Comparison of ENCODE assay signal across 19 cellular contexts in the genomic region with DNA sequence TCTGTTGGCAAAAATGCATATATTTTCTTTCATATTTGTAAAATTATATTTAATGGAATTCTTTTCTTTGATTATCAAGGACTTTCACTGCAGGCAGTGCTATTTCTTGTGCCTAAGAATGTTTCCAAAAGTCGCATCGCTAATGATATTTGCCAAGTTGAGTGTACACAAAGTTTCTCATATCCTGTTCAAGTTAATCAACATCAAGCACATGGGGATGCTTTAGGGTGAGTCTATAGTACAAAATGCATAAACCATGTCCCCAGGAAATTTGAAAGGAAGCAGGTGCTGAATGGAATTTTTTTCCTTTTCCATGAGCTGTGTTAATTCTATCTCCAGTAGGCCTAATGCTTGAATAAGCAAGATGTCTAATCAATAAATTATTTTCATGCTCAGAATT.
DNase-seq lines count a peak whose midpoint lies in the region; ATAC-seq, FAIRE-seq and TF ChIP-seq lines count a peak whose summit lies in the region.
"Had no signal": no experiment of that assay in that cellular context is flagged by ENCODE, and none has a peak within 500 bp of the region (broad histone marks: within the 10 kb centered on the region; RNA-seq: fewer than 3 reads in every experiment).

No MANE protein-coding gene starts in this region.

- 19% methylated on average over 2 of the region's 2 CpGs for WGBS in HepG2 (ENCODE audit: low lambda C conversion rate)
- 91% methylated on average over 2 of the region's 2 CpGs for WGBS in right lobe of liver (ENCODE audit: insufficient coverage, low coverage, low lambda C conversion rate, missing lambda C conversion rate)
- 98% methylated on average over 2 of the region's 2 CpGs for WGBS in GM12878 (ENCODE audit: insufficient coverage, insufficient replicate concordance, low lambda C conversion rate, missing lambda C conversion rate)

- TF ChIP-seq RAD21 in HepG2 (CRISPR knock-in tag; IDR thresholded peaks at IDR 0.05) (no peak), GM12878 (IDR thresholded peaks at IDR 0.05; ENCODE audit: insufficient read depth, low read depth, low read length) (no peak)

- H4K20me1 ChIP-seq in HepG2 (ENCODE audit: insufficient read depth, low read length): no peaks in the 10 kb centered on the region
- no peaks in the 10 kb centered on the region for H4K20me1 ChIP-seq in GM12878 (ENCODE audit: control insufficient read depth, insufficient read depth)
- no peaks in the 10 kb centered on the region for H4K20me1 ChIP-seq in endothelial cell of umbilical vein (replicated peaks; ENCODE audit: control insufficient read depth, extremely low read depth, insufficient read depth, low read length)
- H4K20me1 ChIP-seq: BLaER1 had no signal

- TF ChIP-seq EP300 in HepG2 (IDR thresholded peaks at IDR 0.05; ENCODE audit: low read depth in 2 of 2, low read length in 2 of 2): peak in 1 of 2 experiments; percentile 80; a peak in 1 of 4 replicates
- no peak for TF ChIP-seq EP300 in HepG2 (CRISPR knock-in tag; IDR thresholded peaks at IDR 0.05; ENCODE audit: borderline replicate concordance)
- no peak for TF ChIP-seq EP300 in GM12878 (IDR thresholded peaks at IDR 0.05; ENCODE audit: borderline replicate concordance in 1 of 2, control insufficient read depth in 1 of 2, low read depth in 2 of 2, low read length in 2 of 2)

- BruUV-seq in HepG2 (replicated peaks; lab: Mats Ljungman, UMichigan): no TSS peak
- no TSS peak for BruUV-seq in GM12878 (replicated peaks; lab: Mats Ljungman, UMichigan)
- no TSS peak for BruUV-seq in endothelial cell of umbilical vein (replicated peaks; lab: Mats Ljungman, UMichigan)

- no peak for TF ChIP-seq POLR2A in HepG2 (IDR thresholded peaks at IDR 0.05; ENCODE audit: insufficient read depth in 1 of 2, low read depth in 2 of 2, low read length in 2 of 2)
- no peak for TF ChIP-seq POLR2A in right lobe of liver (IDR thresholded peaks at IDR 0.05)
- TF ChIP-seq POLR2A in GM12878 (IDR thresholded peaks at IDR 0.05; ENCODE audit: low read depth, low read length): no peak
- TF ChIP-seq POLR2A in endothelial cell of umbilical vein (IDR thresholded peaks at IDR 0.05; ENCODE audit: low read depth, low read length): peak; percentile 19

- CTCF ChIA-PET in HepG2 (lab: Yijun Ruan, JAX; ENCODE audit: low intra/inter-chr PET ratio, low total read pairs): no interaction called here
- CTCF ChIA-PET in GM12878 (lab: Yijun Ruan, JAX): no interaction called here
- CTCF ChIA-PET in endothelial cell of umbilical vein (lab: Charles Lee): interaction anchor here (1.0 to 1.3 kb wide), 2 partner anchors 45 to 248 kb away, joined by 3 read pairs; no protein-coding TSS in a partner anchor

- H3K79me2 ChIP-seq in HepG2 (ENCODE audit: insufficient read depth, low read length) (no peaks in the 10 kb centered on the region), GM12878 (ENCODE audit: control insufficient read depth, insufficient read depth, low read length) (no peaks in the 10 kb centered on the region), endothelial cell of umbilical vein (ENCODE audit: control insufficient read depth, insufficient read depth, low read length) (peaks cover 4% of the 10 kb centered on the region)

- H3K27ac ChIP-seq in HepG2 (ENCODE audit: extremely low read length, insufficient read depth, low read length) (peak overlapping the region; percentile 35), right lobe of liver (no peak overlapping the region), GM12878 (ENCODE audit: control insufficient read depth, insufficient read depth) (no peak overlapping the region), endothelial cell of umbilical vein (ENCODE audit: insufficient read depth, low read depth, low read length) (peak overlapping the region; percentile 96)
- H3K27ac ChIP-seq: BLaER1, GM23248 had no signal

- H3K4me1 ChIP-seq in HepG2 (ENCODE audit: insufficient read depth, low read length) (peaks cover 59% of the 10 kb centered on the region), right lobe of liver (no peaks in the 10 kb centered on the region), GM12878 (ENCODE audit: control insufficient read depth, insufficient read depth, low read length) (no peaks in the 10 kb centered on the region), endothelial cell of umbilical vein (ENCODE audit: control insufficient read depth, extremely low read depth, insufficient read depth, low read length) (peaks cover 98% of the 10 kb centered on the region)
- H3K4me1 ChIP-seq: BLaER1 had no signal

- POLR2A ChIA-PET in HepG2 (lab: Yijun Ruan, JAX) (no interaction called here), GM12878 (lab: Charles Lee) (no interaction called here), endothelial cell of umbilical vein (lab: Charles Lee) (interaction anchor here (0.6 kb wide), 2 partner anchors 113 to 247 kb away, joined by 3 to 7 read pairs; no protein-coding TSS in a partner anchor)

- no peaks in the 10 kb centered on the region for H3K9me1 ChIP-seq in endothelial cell of umbilical vein (replicated peaks; ENCODE audit: control insufficient read depth, extremely low read depth, insufficient read depth, low read length)

- peaks cover 0 to 6% of the 10 kb centered on the region in 2 experiments; a peak in 1 of 5 replicates for H3K36me3 ChIP-seq in HepG2 (replicated peaks in 1 of 2; ENCODE audit: control insufficient read depth in 1 of 2, insufficient read depth in 2 of 2, low read length in 2 of 2)
- peaks cover 0 to 5% (median 2%) of the 10 kb centered on the region in 4 donors for H3K36me3 ChIP-seq in right lobe of liver
- no peaks in the 10 kb centered on the region for H3K36me3 ChIP-seq in GM12878 (ENCODE audit: control insufficient read depth in 2 of 2, insufficient read depth in 2 of 2, low read length in 1 of 2)
- peaks cover 0 to 9% of the 10 kb centered on the region in 2 experiments for H3K36me3 ChIP-seq in endothelial cell of umbilical vein (ENCODE audit: control insufficient read depth in 2 of 2, extremely low read depth in 1 of 2, insufficient read depth in 2 of 2, low read length in 2 of 2)

- dilution Hi-C loops in endothelial cell of umbilical vein (cut with MboI; ENCODE audit: extremely low pct_ligation_motif_present, low sequenced_read_pairs): no loop called here

- SMC1A ChIA-PET in GM12878 (lab: Charles Lee; ENCODE audit: uncharacterized antibody, unreplicated experiment): interaction anchor here (0.9 kb wide), 1 partner anchor 127 kb away, joined by 3 read pairs; no protein-coding TSS in a partner anchor

- no peak overlapping the region for H3K4me2 ChIP-seq in HepG2 (ENCODE audit: low read depth, low read length)
- H3K4me2 ChIP-seq in GM12878 (ENCODE audit: control insufficient read depth, insufficient read depth): no peak overlapping the region
- H3K4me2 ChIP-seq in endothelial cell of umbilical vein (ENCODE audit: insufficient read depth, low read length): peak overlapping the region; percentile 79
- H3K4me2 ChIP-seq: BLaER1 had no signal

- peak; percentile 77 for ATAC-seq in HepG2
- ATAC-seq in right lobe of liver: no peak
- no peak for ATAC-seq in GM12878
- ATAC-seq in GM18873 (IDR thresholded peaks at IDR 0.05; ENCODE audit: low FRiP score, unreplicated experiment): no peak
- ATAC-seq: HCT116 had no signal

- FAIRE-seq in HepG2 (lab: Jason Lieb, UNC) (no peak), GM12878 (lab: Jason Lieb, UNC) (peak; percentile 35), endothelial cell of umbilical vein (lab: Jason Lieb, UNC) (peak; percentile 86)
- FAIRE-seq: HTR-8/SVneo had no signal

- RAD21 ChIA-PET in GM12878 (lab: Charles Lee; ENCODE audit: unreplicated experiment): no interaction called here

- in situ Hi-C loops in HepG2 (cut with HindIII; ENCODE audit: extremely low pct_ligation_motif_present, low pct_unique_long_range_greater_than_20kb) (no loop called here), GM12878 (cut with MboI) (no loop called here)

- H3K9me3 ChIP-seq in HepG2 (ENCODE audit: low read length): no peaks in the 10 kb centered on the region
- H3K9me3 ChIP-seq in right lobe of liver: no peaks in the 10 kb centered on the region
- H3K9me3 ChIP-seq in GM12878 (replicated peaks; ENCODE audit: control insufficient read depth, insufficient read depth, low read length): no peaks in the 10 kb centered on the region
- no peaks in the 10 kb centered on the region for H3K9me3 ChIP-seq in endothelial cell of umbilical vein (replicated peaks; ENCODE audit: control insufficient read depth, insufficient read depth, low read length)

- H3K27me3 ChIP-seq in HepG2 (ENCODE audit: control insufficient read depth in 1 of 2, insufficient read depth in 2 of 2, low read length in 2 of 2) (no peaks in the 10 kb centered on the region), right lobe of liver (no peaks in the 10 kb centered on the region), GM12878 (replicated peaks in 1 of 2; ENCODE audit: control insufficient read depth in 2 of 2, insufficient read depth in 2 of 2, low read length in 1 of 2) (no peaks in the 10 kb centered on the region), endothelial cell of umbilical vein (ENCODE audit: control insufficient read depth in 2 of 2, insufficient read depth in 2 of 2, low read length in 2 of 2) (no peaks in the 10 kb centered on the region)
- H3K27me3 ChIP-seq: BLaER1 had no signal

- no peak overlapping the region for H3K9ac ChIP-seq in HepG2 (ENCODE audit: insufficient read depth, low read depth, low read length)
- H3K9ac ChIP-seq in GM12878 (ENCODE audit: control insufficient read depth, insufficient read depth, low read length): no peak overlapping the region
- H3K9ac ChIP-seq in endothelial cell of umbilical vein (replicated peaks; ENCODE audit: extremely low read depth, insufficient read depth, low read length): peak overlapping the region; percentile 74
- H3K9ac ChIP-seq: BLaER1, GM23248 had no signal

- TF ChIP-seq CTCF in HepG2 (CRISPR knock-in tag; IDR thresholded peaks at IDR 0.05) (no peak), right lobe of liver (IDR thresholded peaks at IDR 0.05) (no peak), GM12878 (IDR thresholded peaks at IDR 0.05 in 2 of 3, conservative IDR thresholded peaks at IDR 0.05 in 1 of 3; ENCODE audit: control insufficient read depth in 2 of 3, extremely low read depth in 1 of 3, insufficient read depth in 1 of 3, low read depth in 3 of 3, low read length in 3 of 3) (no peak), endothelial cell of umbilical vein (IDR thresholded peaks at IDR 0.05; ENCODE audit: extremely low read depth in 1 of 2, insufficient read depth in 1 of 2, low read depth in 1 of 2, low read length in 2 of 2) (no peak)

- no peak overlapping the region for H3K4me3 ChIP-seq in HepG2 (replicated peaks in 1 of 3; ENCODE audit: insufficient read depth in 1 of 3, low read depth in 2 of 3, low read length in 3 of 3)
- H3K4me3 ChIP-seq in right lobe of liver: no peak overlapping the region
- no peak overlapping the region for H3K4me3 ChIP-seq in GM12878
- no peak overlapping the region for H3K4me3 ChIP-seq in endothelial cell of umbilical vein (replicated peaks in 1 of 3; ENCODE audit: insufficient read depth in 1 of 3, low read depth in 1 of 3, low read length in 3 of 3)
- H3K4me3 ChIP-seq: BLaER1, GM23248 had no signal

- intact Hi-C loops in HepG2 (cut with micrococcal nuclease; ENCODE audit: unreplicated experiment): no loop called here
- intact Hi-C loops in right lobe of liver (cut with DNase I): no loop called here
- intact Hi-C loops in GM12878 (cut with micrococcal nuclease; ENCODE audit: unreplicated experiment): no loop called here
- intact Hi-C loops in endothelial cell of umbilical vein (cut with micrococcal nuclease): loop anchor here (5.0 to 10.0 kb wide), 5 partner anchors 46 to 324 kb away; partner anchors contain the start of gene INO80C

- DNase-seq in HepG2 (ENCODE audit: low spot score) (peak; percentile 72), right lobe of liver (no peak), GM12878 (ENCODE audit: low read depth, low spot score) (no peak), endothelial cell of umbilical vein (ENCODE audit: low read depth, low spot score) (peak; percentile 87), LoVo (ENCODE audit: low spot score) (no peak), H4 (ENCODE audit: low spot score) (no peak), NCI-H446 treated with DMSO at 0.1 percent for 48 hours (lab: John Stamatoyannopoulos, UW) (no peak)
- DNase-seq: 8988T; CD4-positive, alpha-beta memory T cell; DMS153; DMS79; GDM1; GM23248; H7; HFFc6 had no signal

- H2AFZ ChIP-seq in HepG2 (ENCODE audit: low read length) (no peak overlapping the region), GM12878 (ENCODE audit: control insufficient read depth, low read depth, low read length) (no peak overlapping the region), endothelial cell of umbilical vein (ENCODE audit: low read depth, low read length) (no peak overlapping the region)
- H2AFZ ChIP-seq: GM23248 had no signal

Comparison
In these comparisons a context has a peak if more than half of its experiments do, and no peak if none do; other contexts are left out.
1. DNase-seq: peak in HepG2 (single experiment) and endothelial cell of umbilical vein (single experiment); none in right lobe of liver (0 of 3), GM12878 (single experiment), LoVo (single experiment), H4 (single experiment) and NCI-H446 treated with DMSO at 0.1 percent for 48 hours (single experiment).
2. H3K27ac ChIP-seq: peak in HepG2 (single experiment) and endothelial cell of umbilical vein (single experiment); none in right lobe of liver (0 of 3) and GM12878 (single experiment).
3. Of the 75 proteins assayed by ChIP-seq in both HepG2 and GM12878: peak only in HepG2: HDAC2, MAX, NFIC and TARDBP; only in GM12878: none; in both: none; in neither: 69; mixed calls (peak in some experiments, not most) for 2.